In the genomic region with DNA sequence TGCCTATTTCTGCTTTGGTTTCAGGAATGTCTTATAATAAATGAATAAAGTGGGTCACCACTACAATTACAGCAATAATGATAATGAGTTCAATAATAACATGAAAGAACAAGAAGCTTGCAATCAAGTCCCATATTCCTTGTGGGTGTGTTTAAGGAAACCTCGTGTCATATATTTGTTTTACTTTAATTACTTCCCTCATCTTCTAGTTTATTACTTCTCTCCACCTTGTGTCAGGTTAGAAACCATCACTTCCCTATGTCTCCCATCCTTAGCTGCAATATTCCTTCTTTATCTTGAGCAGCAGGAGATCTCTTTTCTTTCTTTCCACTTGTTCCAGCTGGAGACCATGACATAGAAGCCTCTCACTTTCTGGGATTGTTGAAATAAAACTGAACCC, we compare ENCODE assay signal across 8 cellular contexts.
"Had no signal": no experiment of that assay in that cellular context is flagged by ENCODE, and none has a peak within 500 bp of the region (broad histone marks: within the 10 kb centered on the region; RNA-seq: fewer than 3 reads in every experiment).

No MANE protein-coding gene starts in this region.

- DNase-seq: GM23248, GOT3, H7, HFFc6 had no signal

- H3K27ac ChIP-seq: GM23248, HL-60 had no signal

- ATAC-seq: HCT116, HepG2 had no signal

- H2AFZ ChIP-seq: GM23248 had no signal

- H3K4me3 ChIP-seq: GM23248, HAP-1 had no signal

- H3K36me3 ChIP-seq: HAP-1 had no signal

- H3K4me1 ChIP-seq: HAP-1 had no signal
